10 cellular contexts compared by ENCODE assay signal in the genomic region with DNA sequence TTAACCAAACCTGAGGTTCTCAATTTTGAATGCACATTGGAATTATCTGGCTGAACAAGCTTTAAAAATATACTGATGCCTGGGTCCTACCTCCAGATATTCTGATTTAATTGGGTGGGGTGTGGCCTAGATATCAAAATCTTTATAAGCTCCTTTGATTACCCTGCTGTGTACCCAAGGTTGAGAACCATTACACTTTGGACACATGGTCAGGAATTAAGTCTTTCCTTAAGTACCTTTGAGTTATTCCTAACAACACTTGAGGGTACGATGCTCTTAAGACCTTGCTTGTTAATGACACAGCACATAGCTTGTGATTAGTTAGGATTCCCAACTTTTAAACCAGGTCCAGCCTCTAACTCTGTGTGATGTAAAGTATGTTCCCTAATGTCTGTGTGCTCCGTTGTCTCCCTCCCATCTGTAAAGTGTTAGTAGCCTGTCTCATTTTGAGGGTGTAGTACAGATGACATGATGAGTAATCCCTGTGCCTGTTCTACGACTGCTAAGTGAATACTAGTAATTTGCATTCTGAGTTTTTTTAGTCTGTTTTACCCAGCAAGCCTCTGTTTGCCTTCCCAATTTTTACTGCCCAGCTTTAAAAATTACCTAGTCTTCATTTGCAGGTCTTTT.
DNase-seq lines count a peak whose midpoint lies in the region; ATAC-seq and TF ChIP-seq lines count a peak whose summit lies in the region.
"Had no signal": no experiment of that assay in that cellular context is flagged by ENCODE, and none has a peak within 500 bp of the region (broad histone marks: within the 10 kb centered on the region; RNA-seq: fewer than 3 reads in every experiment).

No MANE protein-coding gene starts in this region.

- no peaks in the 10 kb centered on the region for H3K27me3 ChIP-seq in MM.1S (replicated peaks; ENCODE audit: insufficient read depth, low read length)
- H3K27me3 ChIP-seq: pancreas had no signal

- no peaks in the 10 kb centered on the region for H3K4me1 ChIP-seq in MM.1S (ENCODE audit: low read length)

- H3K27ac ChIP-seq in MM.1S (ENCODE audit: low read length) = no peak overlapping the region
- H3K27ac ChIP-seq: HL-60, pancreas had no signal

- DNase-seq in left ventricle myocardium superior (no peak), Right ventricle myocardium inferior (ENCODE audit: missing footprints) (no peak), LHCN-M2 (ENCODE audit: low read depth) (peak; percentile 64), fibroblast of the aortic adventitia (ENCODE audit: low read depth) (peak; percentile 73), MM.1S (no peak), germinal center (ENCODE audit: low spot score) (no peak), DMS53 (lab: John Stamatoyannopoulos, UW) (no peak)
- DNase-seq: pancreas had no signal

- intact Hi-C loops in left ventricle myocardium superior (cut with micrococcal nuclease) (no loop called here), Right ventricle myocardium inferior (cut with DNase I) (no loop called here)

- no peaks in the 10 kb centered on the region for H3K9me3 ChIP-seq in MM.1S (replicated peaks; ENCODE audit: insufficient read depth, low read length)
- H3K9me3 ChIP-seq: pancreas had no signal

- H3F3A ChIP-seq in MM.1S (ENCODE audit: insufficient read depth, low read length) = no peaks in the 10 kb centered on the region

- no peak overlapping the region for H2AFZ ChIP-seq in MM.1S (ENCODE audit: low read length)

- peak; percentile 14 for ATAC-seq in left ventricle myocardium superior
- no peak for ATAC-seq in Right ventricle myocardium inferior
- ATAC-seq in GM19463 (IDR thresholded peaks at IDR 0.05; ENCODE audit: unreplicated experiment) = no peak

- no peak for TF ChIP-seq CTCF in fibroblast of the aortic adventitia (IDR thresholded peaks at IDR 0.05; ENCODE audit: insufficient read depth, low read length)
- TF ChIP-seq CTCF in MM.1S (IDR thresholded peaks at IDR 0.05; ENCODE audit: low read length) = no peak

- no peaks in the 10 kb centered on the region for H3K79me2 ChIP-seq in MM.1S (ENCODE audit: low read length)

- no peaks in the 10 kb centered on the region for H3K9me2 ChIP-seq in MM.1S (replicated peaks; ENCODE audit: insufficient read depth, low read length)

- H3K4me3 ChIP-seq in fibroblast of the aortic adventitia (ENCODE audit: low read depth, low read length) (no peak overlapping the region), MM.1S (ENCODE audit: low read length) (no peak overlapping the region)
- H3K4me3 ChIP-seq: pancreas had no signal

- H3K4me2 ChIP-seq in MM.1S (ENCODE audit: low read depth, low read length) = no peak overlapping the region

- H4K20me1 ChIP-seq in MM.1S (ENCODE audit: insufficient read depth, low read length) = no peaks in the 10 kb centered on the region

- no peak overlapping the region for H3K9ac ChIP-seq in MM.1S (ENCODE audit: low read length)

- H3K36me3 ChIP-seq in MM.1S (replicated peaks; ENCODE audit: insufficient read depth, low read length) = no peaks in the 10 kb centered on the region; the same call in 1 of the 2 replicates

Comparison
In these comparisons a context has a peak if more than half of its experiments do, and no peak if none do; other contexts are left out.
1. DNase-seq: peak in LHCN-M2 (single experiment) and fibroblast of the aortic adventitia (single experiment); none in left ventricle myocardium superior (single experiment), Right ventricle myocardium inferior (single experiment), MM.1S (single experiment), germinal center (single experiment) and DMS53 (single experiment).